1 cellular context compared by ENCODE assay signal in genomic region chr7:64947252-64948000, GRCh38.
TF ChIP-seq lines count a peak whose summit lies in the region.

No MANE protein-coding gene starts in this region.

TF ChIP-seq in GM23338, 12 proteins besides CTCF, POLR2A, EP300 and RAD21 (continued from another document):
- TF ChIP-seq ZNF462 (CRISPR knock-in tag; IDR thresholded peaks at IDR 0.05) = no peak
- no peak for TF ChIP-seq JUNB (IDR thresholded peaks at IDR 0.05; ENCODE audit: unreplicated experiment)
- no peak for TF ChIP-seq POLR2AphosphoS5 (IDR thresholded peaks at IDR 0.05; ENCODE audit: low read depth)
- TF ChIP-seq NANOG (IDR thresholded peaks at IDR 0.05; ENCODE audit: borderline replicate concordance) = no peak
- no peak for TF ChIP-seq ZNF331 (CRISPR knock-in tag; IDR thresholded peaks at IDR 0.05; ENCODE audit: low read depth)
- TF ChIP-seq CREB1 (CRISPR knock-in tag; IDR thresholded peaks at IDR 0.05; ENCODE audit: low read depth) = no peak
